In genomic region chr5:115543931-115544370, GRCh38 we compare ENCODE assay signal across 8 cellular contexts. TPM values are rescaled to one million over a fixed set of nuclear protein-coding genes. Genes with fewer than 3 reads are reported as not detected.
A peak's percentile ranks its signal among the peaks of the same experiment; 100 is the strongest.
DNase-seq lines count a peak whose midpoint lies in the region; ATAC-seq and TF ChIP-seq lines count a peak whose summit lies in the region.

No MANE protein-coding gene starts in this region.

- H3K27ac Mint-ChIP-seq in WTC11, result peak overlapping the region; percentile 96

- H3K9me3 Mint-ChIP-seq in WTC11, result peaks cover 21% of the 10 kb centered on the region

- H3K4me3 ChIP-seq in Karpas-422 (ENCODE audit: low read length) (peak overlapping the region; percentile 92), choroid plexus epithelial cell (ENCODE audit: low read depth, low read length) (peak overlapping the region; percentile 85)

- DNase-seq in EH (ENCODE audit: low read depth) (peak; percentile 68), Karpas-422 (peak; percentile 81), WTC11 (ENCODE audit: low spot score) (peak; percentile 16), choroid plexus epithelial cell (ENCODE audit: low read depth) (peak; percentile 75)
- peak; percentile 57 to 61 for DNase-seq in stimulated activated CD4-positive, alpha-beta T cell treated with anti-CD3 and anti-CD28 coated beads, Interleukin-2, amount 100 ng/mL, for 24 hours

- ATAC-seq in GM21528 (IDR thresholded peaks at IDR 0.05; ENCODE audit: low FRiP score, unreplicated experiment), result peak; percentile 37
- ATAC-seq in WTC11, result no peak
- ATAC-seq in GM18520 (IDR thresholded peaks at IDR 0.05; ENCODE audit: unreplicated experiment), result no peak

- no peaks in the 10 kb centered on the region for H3K9me2 ChIP-seq in Karpas-422 (replicated peaks; ENCODE audit: insufficient read depth, low read length)

- H3K27ac ChIP-seq in Karpas-422 (ENCODE audit: low read length), result peak overlapping the region; percentile 84
- peak overlapping the region; percentile 92 for H3K27ac ChIP-seq in layer of hippocampus (ENCODE audit: low read depth, low read length)

- peak overlapping the region; percentile 80 for H3K4me2 ChIP-seq in Karpas-422 (ENCODE audit: low read depth, low read length, poor library complexity, severe bottlenecking)

- peaks cover 42% of the 10 kb centered on the region for H3K36me3 ChIP-seq in Karpas-422 (ENCODE audit: insufficient read depth, low read length)

- peak overlapping the region; percentile 94 for H3K9ac ChIP-seq in Karpas-422 (ENCODE audit: low read length)

- no peaks in the 10 kb centered on the region for H3K27me3 ChIP-seq in Karpas-422 (ENCODE audit: low read length)
- no peaks in the 10 kb centered on the region for H3K27me3 ChIP-seq in layer of hippocampus (ENCODE audit: control insufficient read depth, insufficient read depth, low read length)

- H3K79me2 ChIP-seq in Karpas-422 (ENCODE audit: low read length), result peaks cover 54% of the 10 kb centered on the region

- peaks cover 44% of the 10 kb centered on the region for H3K4me1 ChIP-seq in Karpas-422 (ENCODE audit: low read length)

- peaks cover 22% of the 10 kb centered on the region for H4K20me1 ChIP-seq in Karpas-422 (ENCODE audit: insufficient read depth, low read depth, low read length)

- peaks cover 47% of the 10 kb centered on the region for H3K4me1 Mint-ChIP-seq in WTC11

- POLR2A ChIA-PET in WTC11 (lab: Charles Lee), result interaction anchor here (0.6 to 2.1 kb wide), 6 partner anchors 15 to 419 kb away, joined by 3 to 17 read pairs (median 3); partner anchors contain the start of genes CCDC112 and LVRN

- H3K27me3 Mint-ChIP-seq in WTC11 (ENCODE audit: low read depth), result peaks cover 6% of the 10 kb centered on the region

- peak overlapping the region; percentile 53; the same call in 1 of the 2 replicates for H2AFZ ChIP-seq in Karpas-422 (ENCODE audit: low read length)

- peaks cover 7% of the 10 kb centered on the region for H3K9me3 ChIP-seq in Karpas-422 (ENCODE audit: low read length)

- CTCF ChIA-PET in WTC11 (lab: Charles Lee), result interaction anchor here (0.6 to 2.7 kb wide), 4 partner anchors 27 to 234 kb away, joined by 3 to 24 read pairs (median 6); no protein-coding TSS in a partner anchor

- TF ChIP-seq CTCF in WTC11 (IDR thresholded peaks at IDR 0.05) (no peak), choroid plexus epithelial cell (conservative IDR thresholded peaks at IDR 0.05; ENCODE audit: low read depth, low read length) (peak; percentile 5)

- H3K36me3 Mint-ChIP-seq in WTC11, result peaks cover 47% of the 10 kb centered on the region

- peak overlapping the region; percentile 93 for H3K4me3 Mint-ChIP-seq in WTC11

TF ChIP-seq in WTC11, 78 proteins besides CTCF, POLR2A, EP300 and RAD21 (continues in another document):
- TF ChIP-seq NFE2L1 (CRISPR knock-in tag; IDR thresholded peaks at IDR 0.05), result no peak
- no peak for TF ChIP-seq CREM (CRISPR knock-in tag; IDR thresholded peaks at IDR 0.05)
- no peak for TF ChIP-seq ATF3 (CRISPR knock-in tag; conservative IDR thresholded peaks at IDR 0.05)
- TF ChIP-seq AFF4 (CRISPR knock-in tag; IDR thresholded peaks at IDR 0.05; ENCODE audit: borderline replicate concordance), result no peak
- no peak for TF ChIP-seq PRRX2 (CRISPR knock-in tag; IDR thresholded peaks at IDR 0.05)
- TF ChIP-seq TEAD4 (CRISPR knock-in tag; IDR thresholded peaks at IDR 0.05), result no peak
- TF ChIP-seq ZNF396 (CRISPR knock-in tag; IDR thresholded peaks at IDR 0.05; ENCODE audit: borderline replicate concordance), result no peak
- no peak for TF ChIP-seq NR1H2 (CRISPR knock-in tag; IDR thresholded peaks at IDR 0.05)
- TF ChIP-seq STAT6 (CRISPR knock-in tag; conservative IDR thresholded peaks at IDR 0.05; ENCODE audit: low read depth), result no peak
- TF ChIP-seq JAZF1 (CRISPR knock-in tag; IDR thresholded peaks at IDR 0.05), result no peak
- no peak for TF ChIP-seq GRHL2 (CRISPR knock-in tag; IDR thresholded peaks at IDR 0.05; ENCODE audit: insufficient replicate concordance, severe bottlenecking)
- no peak for TF ChIP-seq ARID4B (CRISPR knock-in tag; IDR thresholded peaks at IDR 0.05; ENCODE audit: borderline replicate concordance)
- TF ChIP-seq KAT7 (CRISPR knock-in tag; IDR thresholded peaks at IDR 0.05; ENCODE audit: borderline replicate concordance), result no peak

RNA-seq across cellular contexts. Expression of gene FEM1C, which starts 0.6 kb away (rescaled TPM):
- 7.6 and 16.8 TPM in 2 replicates for total RNA-seq in Karpas-422 (2014; rRNA removed; shearing (Covaris generic); ENCODE audit: low replicate concordance)
- total RNA-seq in WTC11 (2021), result 12.1 to 13.6 TPM (median 12.4 TPM) in 3 replicates

RNA-seq across cellular contexts. Expression of gene TICAM2, which starts 58.3 kb away (rescaled TPM):
- total RNA-seq in Karpas-422 (2014; rRNA removed; shearing (Covaris generic); ENCODE audit: low replicate concordance), result 0.07 TPM in 1 of 2 replicates, not detected in the other
- 0.66 to 1.0 TPM in 2 of 3 replicates, not detected in the other for total RNA-seq in WTC11 (2021)

Comparison
In these comparisons a context has a peak if more than half of its experiments do, and no peak if none do; other contexts are left out.
1. DNase-seq: peak in every context shown above with its lines; median percentile 81 in Karpas-422; 75 in choroid plexus epithelial cell; 68 in EH; 59 in stimulated activated CD4-positive, alpha-beta T cell treated with anti-CD3 and anti-CD28 coated beads, Interleukin-2, amount 100 ng/mL, for 24 hours; 16 in WTC11.